ENCODE assay signal across 9 cellular contexts in genomic region chr1:35369922-35370671, GRCh38.
DNase-seq lines count a peak whose midpoint lies in the region; ATAC-seq, FAIRE-seq and TF ChIP-seq lines count a peak whose summit lies in the region.
"Had no signal": no experiment of that assay in that cellular context is flagged by ENCODE, and none has a peak within 500 bp of the region (broad histone marks: within the 10 kb centered on the region; RNA-seq: fewer than 3 reads in every experiment).

No MANE protein-coding gene starts in this region.

- no TSS peak for BruUV-seq in K562 (replicated peaks; lab: Mats Ljungman, UMichigan)

- H3K4me3 ChIP-seq in AG04450 (ENCODE audit: low read depth, low read length) (no peak overlapping the region), K562 (no peak overlapping the region)

- no peaks in the 10 kb centered on the region for H3K4me1 Mint-ChIP-seq in effector memory CD8-positive, alpha-beta T cell (ENCODE audit: low read depth in 2 of 2)

- POLR2A ChIA-PET in AG04450 (lab: Yijun Ruan, JAX), result interaction anchor here (0.6 to 0.8 kb wide), 2 partner anchors 15 to 81 kb away, joined by 3 to 4 read pairs; no protein-coding TSS in a partner anchor
- POLR2A ChIA-PET in K562 (lab: Yijun Ruan, JAX), result interaction anchor here (0.9 to 1.8 kb wide), 4 partner anchors 9 to 14 kb away, joined by 3 to 5 read pairs (median 4); no protein-coding TSS in a partner anchor

- no peak for TF ChIP-seq CTCF in AG04450 (IDR thresholded peaks at IDR 0.05; ENCODE audit: low read depth, low read length)
- no peak for TF ChIP-seq CTCF in K562 (IDR thresholded peaks at IDR 0.05 in 2 of 3, conservative IDR thresholded peaks at IDR 0.05 in 1 of 3; ENCODE audit: insufficient read depth in 2 of 3, low read depth in 1 of 3, low read length in 3 of 3)

- WGBS in K562 (ENCODE audit: insufficient coverage, low coverage, missing lambda C conversion rate), result 69% methylated on average over 4 of the region's 4 CpGs

- no peak for TF ChIP-seq RAD21 in K562 (CRISPR knock-in tag; conservative IDR thresholded peaks at IDR 0.05 in 1 of 2, IDR thresholded peaks at IDR 0.05 in 1 of 2)

- peaks cover 21% of the 10 kb centered on the region for H3K36me3 Mint-ChIP-seq in effector memory CD8-positive, alpha-beta T cell (ENCODE audit: insufficient read depth)

- intact Hi-C loops in K562 (cut with micrococcal nuclease), result no loop called here

- no peak overlapping the region for H2AFZ ChIP-seq in K562 (ENCODE audit: low read depth, low read length)

- no peak for TF ChIP-seq EP300 in K562 (IDR thresholded peaks at IDR 0.05; ENCODE audit: low read length)

- H3K27ac Mint-ChIP-seq in effector memory CD8-positive, alpha-beta T cell, result no peak overlapping the region
- H3K27ac Mint-ChIP-seq: stimulated activated naive B cell treated with anti-CD40 and anti-IgM and Interleukin-4, amounts not matched to agents 10 μg/mL and 1 μg/mL and 100 μg/mL, for 72 hours had no signal

- peak overlapping the region; percentile 53 for H3K27ac ChIP-seq in AG04450 (ENCODE audit: low read depth, low read length)
- H3K27ac ChIP-seq in K562 (ENCODE audit: extremely low read depth, low read depth, low read length), result peak overlapping the region; percentile 35; the same call in 1 of the 3 replicates

- H3K9me3 ChIP-seq in AG04450 (ENCODE audit: control insufficient read depth, insufficient read depth, low read length), result no peaks in the 10 kb centered on the region
- H3K9me3 ChIP-seq in K562 (replicated peaks; ENCODE audit: control insufficient read depth, insufficient read depth, low read depth, low read length), result no peaks in the 10 kb centered on the region

- H3K27me3 Mint-ChIP-seq in effector memory CD8-positive, alpha-beta T cell, result no peaks in the 10 kb centered on the region
- H3K27me3 Mint-ChIP-seq: stimulated activated naive B cell treated with anti-CD40 and anti-IgM and Interleukin-4, amounts not matched to agents 10 μg/mL and 1 μg/mL and 100 μg/mL, for 72 hours had no signal

- peaks cover 32% of the 10 kb centered on the region; the same call in 1 of the 3 replicates for H3K36me3 ChIP-seq in K562 (ENCODE audit: control insufficient read depth, insufficient read depth, low read length)

- peaks cover 4% of the 10 kb centered on the region in 2 experiments; a peak in 3 of 5 replicates for H3K4me1 ChIP-seq in K562 (replicated peaks in 1 of 2; ENCODE audit: control insufficient read depth in 2 of 2, insufficient read depth in 2 of 2, low read length in 2 of 2)

- no peak overlapping the region for H3K4me2 ChIP-seq in K562 (ENCODE audit: insufficient read depth, low read length)

- no peak overlapping the region for H3K9ac ChIP-seq in K562 (ENCODE audit: insufficient read depth in 1 of 2, low read depth in 2 of 2, low read length in 2 of 2)

- H3K79me2 ChIP-seq in K562 (ENCODE audit: control insufficient read depth, insufficient read depth, low read length), result no peaks in the 10 kb centered on the region

- CTCF ChIA-PET in AG04450 (lab: Charles Lee) (interaction anchor here (1.0 kb wide), 1 partner anchor 168 kb away, joined by 3 read pairs; no protein-coding TSS in a partner anchor), K562 (lab: Yijun Ruan, JAX; ENCODE audit: low intra/inter-chr PET ratio) (no interaction called here)

- no peak overlapping the region for H3K4me3 Mint-ChIP-seq in effector memory CD8-positive, alpha-beta T cell
- H3K4me3 Mint-ChIP-seq: stimulated activated naive B cell treated with anti-CD40 and anti-IgM and Interleukin-4, amounts not matched to agents 10 μg/mL and 1 μg/mL and 100 μg/mL, for 72 hours had no signal

- H4K20me1 ChIP-seq in K562 (replicated peaks; ENCODE audit: control insufficient read depth, insufficient read depth, low read length), result no peaks in the 10 kb centered on the region

- no peaks in the 10 kb centered on the region for H3K27me3 ChIP-seq in AG04450 (ENCODE audit: control insufficient read depth, insufficient read depth, low read length)
- H3K27me3 ChIP-seq in K562 (ENCODE audit: control insufficient read depth in 2 of 2, insufficient read depth in 2 of 2, low read length in 2 of 2), result no peaks in the 10 kb centered on the region

- no peak for TF ChIP-seq POLR2A in K562 (conservative IDR thresholded peaks at IDR 0.05)

- H3K9me1 ChIP-seq in K562 (ENCODE audit: control insufficient read depth, insufficient read depth, low read length), result no peaks in the 10 kb centered on the region

- in situ Hi-C loops in K562 (cut with MboI), result no loop called here

- DNase-seq in AG04450 (ENCODE audit: low read depth, low spot score) (peak; percentile 61), HCEC 1CT (peak; percentile 53), K562 (ENCODE audit: extremely low read depth in 1 of 4, low spot score in 3 of 4) (peak; percentile 18 to 38 (median 21)), left lobe of liver (ENCODE audit: low spot score) (no peak), NCI-H1436 treated with DMSO at 0.1 percent for 48 hours (lab: John Stamatoyannopoulos, UW) (no peak)
- DNase-seq in effector memory CD8-positive, alpha-beta T cell, result no peak
- no peak for DNase-seq in stimulated activated CD4-positive, alpha-beta T cell treated with anti-CD3 and anti-CD28 coated beads, Interleukin-4, amount 100 ng/mL, for 4 hours
- DNase-seq in stimulated activated naive CD4-positive, alpha-beta T cell treated with Interleukin-2 at 50 U/mL for 16 hours (lab: John Stamatoyannopoulos, UW), result no peak
- DNase-seq: stimulated activated naive B cell treated with anti-CD40 and anti-IgM and Interleukin-4, amounts not matched to agents 10 μg/mL and 1 μg/mL and 100 μg/mL, for 72 hours had no signal

- ATAC-seq in K562 (peak; percentile 79), left lobe of liver (peak; percentile 34)
- no peak for ATAC-seq in effector memory CD8-positive, alpha-beta T cell (replicated peaks)

- H3K9me3 Mint-ChIP-seq in effector memory CD8-positive, alpha-beta T cell, result no peaks in the 10 kb centered on the region
- H3K9me3 Mint-ChIP-seq: stimulated activated naive B cell treated with anti-CD40 and anti-IgM and Interleukin-4, amounts not matched to agents 10 μg/mL and 1 μg/mL and 100 μg/mL, for 72 hours had no signal

- FAIRE-seq in K562 (lab: Jason Lieb, UNC), result no peak

TF ChIP-seq in K562, 482 proteins besides CTCF, POLR2A, EP300 and RAD21 (continues in another document):
- TF ChIP-seq ZNF384 (IDR thresholded peaks at IDR 0.05; ENCODE audit: low read depth, low read length), result peak; percentile 68; the same call in 1 of the 2 replicates

Comparison
In these comparisons a context has a peak if more than half of its experiments do, and no peak if none do; other contexts are left out.
1. DNase-seq: peak in AG04450 (single experiment), HCEC 1CT (single experiment) and K562 (4 of 4); none in left lobe of liver (single experiment), effector memory CD8-positive, alpha-beta T cell (0 of 3), stimulated activated CD4-positive, alpha-beta T cell treated with anti-CD3 and anti-CD28 coated beads, Interleukin-4, amount 100 ng/mL, for 4 hours (0 of 2), stimulated activated naive CD4-positive, alpha-beta T cell treated with Interleukin-2 at 50 U/mL for 16 hours (single experiment) and NCI-H1436 treated with DMSO at 0.1 percent for 48 hours (single experiment).